1 cellular context compared by ENCODE assay signal in genomic region chr11:72793452-72794367, GRCh38.
A peak's percentile ranks its signal among the peaks of the same experiment; 100 is the strongest.
TF ChIP-seq lines count a peak whose summit lies in the region.

Gene STARD10, minus strand, starts transcription at chr11:72794047. Its CDS starts 12,866 bp downstream, at chr11:72781181.

TF ChIP-seq in K562, 482 proteins besides CTCF, POLR2A, EP300 and RAD21 (continued from another document and continues in another):
- TF ChIP-seq IRF1 (CRISPR knock-in tag; IDR thresholded peaks at IDR 0.05; ENCODE audit: borderline replicate concordance): no peak
- no peak for TF ChIP-seq ZNF584 (CRISPR knock-in tag; IDR thresholded peaks at IDR 0.05; ENCODE audit: low read depth)
- TF ChIP-seq ETV5 (CRISPR knock-in tag; IDR thresholded peaks at IDR 0.05; ENCODE audit: low read depth): no peak; the same call in 1 of the 2 replicates
- TF ChIP-seq EGR1 (conservative IDR thresholded peaks at IDR 0.05): 0 out of 2 replicates have a peak, but pooled peaks have one; percentile 3
- no peak for TF ChIP-seq SREBF2 (CRISPR knock-in tag; IDR thresholded peaks at IDR 0.05)
- no peak for TF ChIP-seq E2F4 (CRISPR knock-in tag; IDR thresholded peaks at IDR 0.05; ENCODE audit: low read depth)
- TF ChIP-seq BRD4 (IDR thresholded peaks at IDR 0.05): no peak
- TF ChIP-seq ZNF639 (CRISPR knock-in tag; conservative IDR thresholded peaks at IDR 0.05 in 1 of 2, IDR thresholded peaks at IDR 0.05 in 1 of 2): 0 out of 4 replicates have a peak, but pooled peaks of 1 of the 2 experiments have one; percentile 20
- no peak for TF ChIP-seq BCL6 (CRISPR knock-in tag; IDR thresholded peaks at IDR 0.05)
- TF ChIP-seq RUNX1 (IDR thresholded peaks at IDR 0.05; ENCODE audit: low read depth): no peak
- peak; percentile 91 for TF ChIP-seq SIN3B (IDR thresholded peaks at IDR 0.05; ENCODE audit: low read depth)
- no peak; the same call in 1 of the 2 replicates for TF ChIP-seq ATF4 (CRISPR knock-in tag; IDR thresholded peaks at IDR 0.05)
- no peak for TF ChIP-seq ZNF184 (CRISPR knock-in tag; IDR thresholded peaks at IDR 0.05)
- TF ChIP-seq ZNF280B (CRISPR knock-in tag; IDR thresholded peaks at IDR 0.05): no peak
- no peak for TF ChIP-seq GATAD2B (IDR thresholded peaks at IDR 0.05; ENCODE audit: borderline replicate concordance)
- no peak for TF ChIP-seq SAFB2 (IDR thresholded peaks at IDR 0.05; ENCODE audit: borderline replicate concordance, low read depth, low read length, severe bottlenecking)
- peak; percentile 83 for TF ChIP-seq TEAD2 (tag; IDR thresholded peaks at IDR 0.05)
- no peak for TF ChIP-seq KLF6 (CRISPR knock-in tag; IDR thresholded peaks at IDR 0.05; ENCODE audit: borderline replicate concordance)
- peak in 1 of 2 experiments; percentile 75; a peak in 2 of 4 replicates for TF ChIP-seq RCOR1 (IDR thresholded peaks at IDR 0.05; ENCODE audit: borderline replicate concordance in 1 of 2, low read depth in 2 of 2, low read length in 2 of 2)
- no peak for TF ChIP-seq MED1 (CRISPR knock-in tag; IDR thresholded peaks at IDR 0.05; ENCODE audit: borderline replicate concordance)
- no peak for TF ChIP-seq BRD9 (IDR thresholded peaks at IDR 0.05; ENCODE audit: low read depth, partially characterized antibody)
- no peak; the same call in 1 of the 2 replicates for TF ChIP-seq DPF2 (IDR thresholded peaks at IDR 0.05)
- TF ChIP-seq TCF15 (CRISPR knock-in tag; IDR thresholded peaks at IDR 0.05): no peak
- no peak for TF ChIP-seq ZBTB26 (CRISPR knock-in tag; IDR thresholded peaks at IDR 0.05)
- TF ChIP-seq MCM7 (IDR thresholded peaks at IDR 0.05): no peak
- TF ChIP-seq ELF1 (tag; IDR thresholded peaks at IDR 0.05): peak; percentile 40; the same call in 1 of the 2 replicates
- TF ChIP-seq CBX5 (IDR thresholded peaks at IDR 0.05; ENCODE audit: borderline replicate concordance, low read depth): no peak
- TF ChIP-seq RBBP5 (IDR thresholded peaks at IDR 0.05; ENCODE audit: borderline replicate concordance, insufficient read depth, low read length, poor library complexity, severe bottlenecking): peak; percentile 68
- TF ChIP-seq MCM5 (IDR thresholded peaks at IDR 0.05; ENCODE audit: low read depth): no peak
- no peak for TF ChIP-seq ZNF609 (CRISPR knock-in tag; IDR thresholded peaks at IDR 0.05; ENCODE audit: borderline replicate concordance)
- TF ChIP-seq NCOA6 (IDR thresholded peaks at IDR 0.05): no peak
- TF ChIP-seq ZNF140 (CRISPR knock-in tag; IDR thresholded peaks at IDR 0.05): no peak
- no peak for TF ChIP-seq ZKSCAN8 (CRISPR knock-in tag; IDR thresholded peaks at IDR 0.05)
- no peak for TF ChIP-seq NFYB (IDR thresholded peaks at IDR 0.05; ENCODE audit: extremely low read depth, insufficient read length)
- TF ChIP-seq YBX1 (IDR thresholded peaks at IDR 0.05): no peak
- no peak for TF ChIP-seq ZNF740 (CRISPR knock-in tag; IDR thresholded peaks at IDR 0.05)
- TF ChIP-seq ZNF740 (tag; IDR thresholded peaks at IDR 0.05): no peak
- no peak for TF ChIP-seq TAL1 (IDR thresholded peaks at IDR 0.05)
- no peak for TF ChIP-seq TAF7 (tag; IDR thresholded peaks at IDR 0.05)
- TF ChIP-seq ARID3A (IDR thresholded peaks at IDR 0.05; ENCODE audit: borderline replicate concordance, low read depth, low read length): peak; percentile 26; the same call in 1 of the 2 replicates
- TF ChIP-seq GTF3C2 (IDR thresholded peaks at IDR 0.05; ENCODE audit: borderline replicate concordance, extremely low read depth, insufficient read length): no peak
- no peak for TF ChIP-seq ZSCAN32 (CRISPR knock-in tag; IDR thresholded peaks at IDR 0.05)
- TF ChIP-seq SRSF1 (IDR thresholded peaks at IDR 0.05; ENCODE audit: low read depth, low read length): no peak
- TF ChIP-seq PRPF4 (IDR thresholded peaks at IDR 0.05; ENCODE audit: insufficient read depth, low read depth, low read length, poor library complexity, severe bottlenecking): no peak
- TF ChIP-seq ZNF778 (CRISPR knock-in tag; IDR thresholded peaks at IDR 0.05): no peak
- TF ChIP-seq FOXA1 (IDR thresholded peaks at IDR 0.05; ENCODE audit: borderline replicate concordance): no peak
- no peak for TF ChIP-seq CGGBP1 (CRISPR knock-in tag; IDR thresholded peaks at IDR 0.05)
- TF ChIP-seq SMC3 (conservative IDR thresholded peaks at IDR 0.05; ENCODE audit: insufficient read depth, low read depth, low read length): peak; percentile 67
